ENCODE assay signal across 1 cellular context in the genomic region with DNA sequence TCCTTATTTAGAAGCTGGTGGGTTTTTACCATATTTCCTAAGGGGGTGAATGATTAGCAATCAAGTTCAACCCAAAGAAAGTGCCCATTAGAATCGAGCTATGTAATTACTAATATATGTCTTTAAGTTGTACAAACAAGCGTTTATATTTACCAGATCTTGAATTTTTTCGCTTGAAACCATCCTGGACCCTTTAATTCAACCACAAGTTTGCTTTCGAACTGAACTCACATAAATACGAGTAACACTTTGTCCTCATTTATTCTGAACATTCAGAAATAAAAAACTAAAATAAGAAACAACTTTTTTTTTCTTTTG.
TF ChIP-seq lines count a peak whose summit lies in the region.

No MANE protein-coding gene starts in this region.

TF ChIP-seq in GM12878, 131 proteins besides CTCF, POLR2A, EP300 and RAD21 (continued from another document):
- TF ChIP-seq, protein P1, sequence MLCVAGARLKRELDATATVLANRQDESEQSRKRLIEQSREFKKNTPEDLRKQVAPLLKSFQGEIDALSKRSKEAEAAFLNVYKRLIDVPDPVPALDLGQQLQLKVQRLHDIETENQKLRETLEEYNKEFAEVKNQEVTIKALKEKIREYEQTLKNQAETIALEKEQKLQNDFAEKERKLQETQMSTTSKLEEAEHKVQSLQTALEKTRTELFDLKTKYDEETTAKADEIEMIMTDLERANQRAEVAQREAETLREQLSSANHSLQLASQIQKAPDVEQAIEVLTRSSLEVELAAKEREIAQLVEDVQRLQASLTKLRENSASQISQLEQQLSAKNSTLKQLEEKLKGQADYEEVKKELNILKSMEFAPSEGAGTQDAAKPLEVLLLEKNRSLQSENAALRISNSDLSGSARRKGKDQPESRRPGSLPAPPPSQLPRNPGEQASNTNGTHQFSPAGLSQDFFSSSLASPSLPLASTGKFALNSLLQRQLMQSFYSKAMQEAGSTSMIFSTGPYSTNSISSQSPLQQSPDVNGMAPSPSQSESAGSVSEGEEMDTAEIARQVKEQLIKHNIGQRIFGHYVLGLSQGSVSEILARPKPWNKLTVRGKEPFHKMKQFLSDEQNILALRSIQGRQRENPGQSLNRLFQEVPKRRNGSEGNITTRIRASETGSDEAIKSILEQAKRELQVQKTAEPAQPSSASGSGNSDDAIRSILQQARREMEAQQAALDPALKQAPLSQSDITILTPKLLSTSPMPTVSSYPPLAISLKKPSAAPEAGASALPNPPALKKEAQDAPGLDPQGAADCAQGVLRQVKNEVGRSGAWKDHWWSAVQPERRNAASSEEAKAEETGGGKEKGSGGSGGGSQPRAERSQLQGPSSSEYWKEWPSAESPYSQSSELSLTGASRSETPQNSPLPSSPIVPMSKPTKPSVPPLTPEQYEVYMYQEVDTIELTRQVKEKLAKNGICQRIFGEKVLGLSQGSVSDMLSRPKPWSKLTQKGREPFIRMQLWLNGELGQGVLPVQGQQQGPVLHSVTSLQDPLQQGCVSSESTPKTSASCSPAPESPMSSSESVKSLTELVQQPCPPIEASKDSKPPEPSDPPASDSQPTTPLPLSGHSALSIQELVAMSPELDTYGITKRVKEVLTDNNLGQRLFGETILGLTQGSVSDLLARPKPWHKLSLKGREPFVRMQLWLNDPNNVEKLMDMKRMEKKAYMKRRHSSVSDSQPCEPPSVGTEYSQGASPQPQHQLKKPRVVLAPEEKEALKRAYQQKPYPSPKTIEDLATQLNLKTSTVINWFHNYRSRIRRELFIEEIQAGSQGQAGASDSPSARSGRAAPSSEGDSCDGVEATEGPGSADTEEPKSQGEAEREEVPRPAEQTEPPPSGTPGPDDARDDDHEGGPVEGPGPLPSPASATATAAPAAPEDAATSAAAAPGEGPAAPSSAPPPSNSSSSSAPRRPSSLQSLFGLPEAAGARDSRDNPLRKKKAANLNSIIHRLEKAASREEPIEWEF (IDR thresholded peaks at IDR 0.05; ENCODE audit: insufficient replicate concordance, low read depth, low read length): peak; percentile 67
- TF ChIP-seq IKZF1 (conservative IDR thresholded peaks at IDR 0.05) (no peak), ZNF24 (IDR thresholded peaks at IDR 0.05) (no peak; the same call in 1 of the 2 replicates), POLR2AphosphoS2 (IDR thresholded peaks at IDR 0.05; ENCODE audit: low read depth, low read length) (no peak), WRNIP1 (IDR thresholded peaks at IDR 0.05; ENCODE audit: borderline replicate concordance, low read depth, low read length) (no peak), TCF7 (IDR thresholded peaks at IDR 0.05; ENCODE audit: borderline replicate concordance) (peak; percentile 30; the same call in 1 of the 2 replicates), STAT1 (conservative IDR thresholded peaks at IDR 0.05) (no peak), CHD4 (IDR thresholded peaks at IDR 0.05) (no peak), ATF7 (IDR thresholded peaks at IDR 0.05; ENCODE audit: low read depth) (no peak; the same call in 1 of the 2 replicates), IRF4 (IDR thresholded peaks at IDR 0.05; ENCODE audit: low read depth, low read length) (no peak), HDAC6 (IDR thresholded peaks at IDR 0.05; ENCODE audit: unreplicated experiment) (no peak), BHLHE40 (IDR thresholded peaks at IDR 0.05; ENCODE audit: borderline replicate concordance in 1 of 2, low read depth in 2 of 2, low read length in 1 of 2) (0 out of 4 replicates have a peak, but pooled peaks of 1 of the 2 experiments have one; percentile 41), USF1 (IDR thresholded peaks at IDR 0.05; ENCODE audit: borderline replicate concordance, extremely low read length, insufficient read depth, low read depth, low read length) (no peak), SREBF1 (IDR thresholded peaks at IDR 0.05; ENCODE audit: low read length) (no peak), ZSCAN29 (IDR thresholded peaks at IDR 0.05) (no peak), IKZF2 (IDR thresholded peaks at IDR 0.05) (no peak), REST (IDR thresholded peaks at IDR 0.05; ENCODE audit: low read depth, low read length) (no peak), RELA (IDR thresholded peaks at IDR 0.05; ENCODE audit: borderline replicate concordance, partially characterized antibody) (no peak), HDGF (IDR thresholded peaks at IDR 0.05) (no peak; the same call in 1 of the 2 replicates), ZNF217 (IDR thresholded peaks at IDR 0.05) (no peak), SP1 (IDR thresholded peaks at IDR 0.05; ENCODE audit: low read depth, low read length) (no peak), MEF2B (IDR thresholded peaks at IDR 0.05; ENCODE audit: partially characterized antibody, poor library complexity, severe bottlenecking) (peak; percentile 4), SIN3A (IDR thresholded peaks at IDR 0.05; ENCODE audit: low read depth, low read length) (0 out of 2 replicates have a peak, but pooled peaks have one; percentile 64)
- TF ChIP-seq, protein P2, sequence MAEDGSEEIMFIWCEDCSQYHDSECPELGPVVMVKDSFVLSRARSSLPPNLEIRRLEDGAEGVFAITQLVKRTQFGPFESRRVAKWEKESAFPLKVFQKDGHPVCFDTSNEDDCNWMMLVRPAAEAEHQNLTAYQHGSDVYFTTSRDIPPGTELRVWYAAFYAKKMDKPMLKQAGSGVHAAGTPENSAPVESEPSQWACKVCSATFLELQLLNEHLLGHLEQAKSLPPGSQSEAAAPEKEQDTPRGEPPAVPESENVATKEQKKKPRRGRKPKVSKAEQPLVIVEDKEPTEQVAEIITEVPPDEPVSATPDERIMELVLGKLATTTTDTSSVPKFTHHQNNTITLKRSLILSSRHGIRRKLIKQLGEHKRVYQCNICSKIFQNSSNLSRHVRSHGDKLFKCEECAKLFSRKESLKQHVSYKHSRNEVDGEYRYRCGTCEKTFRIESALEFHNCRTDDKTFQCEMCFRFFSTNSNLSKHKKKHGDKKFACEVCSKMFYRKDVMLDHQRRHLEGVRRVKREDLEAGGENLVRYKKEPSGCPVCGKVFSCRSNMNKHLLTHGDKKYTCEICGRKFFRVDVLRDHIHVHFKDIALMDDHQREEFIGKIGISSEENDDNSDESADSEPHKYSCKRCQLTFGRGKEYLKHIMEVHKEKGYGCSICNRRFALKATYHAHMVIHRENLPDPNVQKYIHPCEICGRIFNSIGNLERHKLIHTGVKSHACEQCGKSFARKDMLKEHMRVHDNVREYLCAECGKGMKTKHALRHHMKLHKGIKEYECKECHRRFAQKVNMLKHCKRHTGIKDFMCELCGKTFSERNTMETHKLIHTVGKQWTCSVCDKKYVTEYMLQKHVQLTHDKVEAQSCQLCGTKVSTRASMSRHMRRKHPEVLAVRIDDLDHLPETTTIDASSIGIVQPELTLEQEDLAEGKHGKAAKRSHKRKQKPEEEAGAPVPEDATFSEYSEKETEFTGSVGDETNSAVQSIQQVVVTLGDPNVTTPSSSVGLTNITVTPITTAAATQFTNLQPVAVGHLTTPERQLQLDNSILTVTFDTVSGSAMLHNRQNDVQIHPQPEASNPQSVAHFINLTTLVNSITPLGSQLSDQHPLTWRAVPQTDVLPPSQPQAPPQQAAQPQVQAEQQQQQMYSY (CRISPR knock-in tag; IDR thresholded peaks at IDR 0.05): no peak
- TF ChIP-seq, protein P3, sequence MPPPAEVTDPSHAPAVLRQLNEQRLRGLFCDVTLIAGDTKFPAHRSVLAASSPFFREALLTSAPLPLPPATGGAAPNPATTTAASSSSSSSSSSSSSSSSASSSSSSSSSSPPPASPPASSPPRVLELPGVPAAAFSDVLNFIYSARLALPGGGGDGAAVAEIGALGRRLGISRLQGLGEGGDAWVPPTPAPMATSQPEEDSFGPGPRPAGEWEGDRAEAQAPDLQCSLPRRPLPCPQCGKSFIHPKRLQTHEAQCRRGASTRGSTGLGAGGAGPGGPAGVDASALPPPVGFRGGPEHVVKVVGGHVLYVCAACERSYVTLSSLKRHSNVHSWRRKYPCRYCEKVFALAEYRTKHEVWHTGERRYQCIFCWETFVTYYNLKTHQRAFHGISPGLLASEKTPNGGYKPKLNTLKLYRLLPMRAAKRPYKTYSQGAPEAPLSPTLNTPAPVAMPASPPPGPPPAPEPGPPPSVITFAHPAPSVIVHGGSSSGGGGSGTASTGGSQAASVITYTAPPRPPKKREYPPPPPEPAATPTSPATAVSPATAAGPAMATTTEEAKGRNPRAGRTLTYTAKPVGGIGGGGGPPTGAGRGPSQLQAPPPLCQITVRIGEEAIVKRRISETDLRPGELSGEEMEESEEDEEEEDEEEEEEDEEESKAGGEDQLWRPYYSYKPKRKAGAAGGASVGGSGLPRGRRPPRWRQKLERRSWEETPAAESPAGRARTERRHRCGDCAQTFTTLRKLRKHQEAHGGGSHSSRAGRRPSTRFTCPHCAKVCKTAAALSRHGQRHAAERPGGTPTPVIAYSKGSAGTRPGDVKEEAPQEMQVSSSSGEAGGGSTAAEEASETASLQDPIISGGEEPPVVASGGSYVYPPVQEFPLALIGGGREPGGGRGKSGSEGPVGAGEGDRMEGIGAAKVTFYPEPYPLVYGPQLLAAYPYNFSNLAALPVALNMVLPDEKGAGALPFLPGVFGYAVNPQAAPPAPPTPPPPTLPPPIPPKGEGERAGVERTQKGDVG (CRISPR knock-in tag; IDR thresholded peaks at IDR 0.05): no peak
TF ChIP-seq in GM12878: peak in this region for 7.
